Comparison of ENCODE assay signal across 8 cellular contexts in genomic region chr5:149999866-150000260, GRCh38. TPM values are rescaled to one million over a fixed set of nuclear protein-coding genes. Genes with fewer than 3 reads are reported as not detected.
DNase-seq lines count a peak whose midpoint lies in the region; ATAC-seq, FAIRE-seq and TF ChIP-seq lines count a peak whose summit lies in the region.

No MANE protein-coding gene starts in this region.

- H2AFZ ChIP-seq in HepG2 (ENCODE audit: low read length) = peak overlapping the region; percentile 71

- FAIRE-seq in HepG2 (lab: Jason Lieb, UNC) = no peak

- peaks cover 53% of the 10 kb centered on the region for H3K79me2 ChIP-seq in HepG2 (ENCODE audit: insufficient read depth, low read length)

- H3K36me3 ChIP-seq in ascending aorta = peaks cover under 1 to 2% of the 10 kb centered on the region in 2 donors
- peaks cover 0 to 2% of the 10 kb centered on the region in 2 experiments; a peak in 3 of 5 replicates for H3K36me3 ChIP-seq in HepG2 (replicated peaks in 1 of 2; ENCODE audit: control insufficient read depth in 1 of 2, insufficient read depth in 2 of 2, low read length in 2 of 2)
- no peaks in the 10 kb centered on the region for H3K36me3 ChIP-seq in thyroid gland

- TF ChIP-seq RAD21 in HepG2 (CRISPR knock-in tag; IDR thresholded peaks at IDR 0.05) = no peak

- peaks cover 8 to 24% of the 10 kb centered on the region in 2 donors for H3K4me1 ChIP-seq in ascending aorta
- H3K4me1 ChIP-seq in HepG2 (ENCODE audit: insufficient read depth, low read length) = peaks cover 32% of the 10 kb centered on the region
- peaks cover 21 to 25% of the 10 kb centered on the region in 2 donors for H3K4me1 ChIP-seq in thyroid gland

- CTCF ChIA-PET in activated CD4-positive, alpha-beta T cell treated with anti-CD3 and anti-CD28 coated beads, Interleukin-2, amount 10 ng/mL, durations not matched to agents 7 days and 5 days (lab: Charles Lee) = interaction anchor here (1.0 to 1.5 kb wide), 4 partner anchors 10 to 326 kb away, joined by 3 to 6 read pairs (median 4); no protein-coding TSS in a partner anchor
- CTCF ChIA-PET in HepG2 (lab: Yijun Ruan, JAX; ENCODE audit: low intra/inter-chr PET ratio, low total read pairs) = no interaction called here

- POLR2A ChIA-PET in activated CD4-positive, alpha-beta T cell treated with anti-CD3 and anti-CD28 coated beads, Interleukin-2, amount 10 ng/mL, durations not matched to agents 7 days and 5 days (lab: Charles Lee) = interaction anchor here (1.0 kb wide), 1 partner anchor 10 kb away, joined by 3 read pairs; no protein-coding TSS in a partner anchor
- POLR2A ChIA-PET in HepG2 (lab: Yijun Ruan, JAX) = interaction anchor here (0.5 to 2.5 kb wide), 9 partner anchors 8 to 827 kb away, joined by 3 to 35 read pairs (median 4); partner anchors contain the start of gene SLC26A2

- H3K9me3 Mint-ChIP-seq in activated CD4-positive, alpha-beta T cell treated with anti-CD3 and anti-CD28 coated beads, Interleukin-2, amount 10 ng/mL, durations not matched to agents 7 days and 5 days = no peaks in the 10 kb centered on the region

- intact Hi-C loops in ascending aorta (cut with DNase I) = loop anchor here (2.0 to 5.0 kb wide), 4 partner anchors 39 to 357 kb away; partner anchors contain the start of genes SLC26A2 and TCOF1
- intact Hi-C loops in HepG2 (cut with micrococcal nuclease; ENCODE audit: unreplicated experiment) = loop anchor here (2.0 kb wide), 1 partner anchor 45 kb away; no protein-coding TSS in a partner anchor
- intact Hi-C loops in thyroid gland (cut with DNase I) = loop anchor here (10.0 kb wide), 1 partner anchor 365 kb away; no protein-coding TSS in a partner anchor

- peak overlapping the region; percentile 90 for H3K4me3 Mint-ChIP-seq in activated CD4-positive, alpha-beta T cell treated with anti-CD3 and anti-CD28 coated beads, Interleukin-2, amount 10 ng/mL, durations not matched to agents 7 days and 5 days

- TF ChIP-seq CTCF in ascending aorta (IDR thresholded peaks at IDR 0.05) (no peak), HepG2 (CRISPR knock-in tag; IDR thresholded peaks at IDR 0.05) (no peak), thyroid gland (IDR thresholded peaks at IDR 0.05) (no peak)

- H3K4me2 ChIP-seq in HepG2 (ENCODE audit: low read depth, low read length) = peak overlapping the region; percentile 97

- no peak for TF ChIP-seq EP300 in HepG2 (IDR thresholded peaks at IDR 0.05; ENCODE audit: low read depth in 2 of 2, low read length in 2 of 2)
- no peak for TF ChIP-seq EP300 in HepG2 (CRISPR knock-in tag; IDR thresholded peaks at IDR 0.05; ENCODE audit: borderline replicate concordance)

- H3K9ac ChIP-seq in HepG2 (ENCODE audit: insufficient read depth, low read depth, low read length) = peak overlapping the region; percentile 98

- H3K27me3 Mint-ChIP-seq in activated CD4-positive, alpha-beta T cell treated with anti-CD3 and anti-CD28 coated beads, Interleukin-2, amount 10 ng/mL, durations not matched to agents 7 days and 5 days = no peaks in the 10 kb centered on the region

- in situ Hi-C loops in HepG2 (cut with HindIII; ENCODE audit: extremely low pct_ligation_motif_present, low pct_unique_long_range_greater_than_20kb) = loop anchor here (10.0 to 25.0 kb wide), 2 partner anchors 65 to 363 kb away; no protein-coding TSS in a partner anchor

- H3K9me3 ChIP-seq in ascending aorta = no peaks in the 10 kb centered on the region
- H3K9me3 ChIP-seq in HepG2 (ENCODE audit: low read length) = no peaks in the 10 kb centered on the region
- no peaks in the 10 kb centered on the region for H3K9me3 ChIP-seq in thyroid gland

- H3K4me3 ChIP-seq in ascending aorta = peak overlapping the region; percentile 79 to 98
- H3K4me3 ChIP-seq in HepG2 (replicated peaks in 1 of 3; ENCODE audit: insufficient read depth in 1 of 3, low read depth in 2 of 3, low read length in 3 of 3) = peak overlapping the region; percentile 86 to 91 (median 89)
- peak overlapping the region; percentile 68 to 97 (median 90) for H3K4me3 ChIP-seq in thyroid gland (replicated peaks in 1 of 3)

- ATAC-seq in HepG2 = no peak; the same call in 2 of the 3 replicates

- peaks cover 25% of the 10 kb centered on the region for H3K36me3 Mint-ChIP-seq in activated CD4-positive, alpha-beta T cell treated with anti-CD3 and anti-CD28 coated beads, Interleukin-2, amount 10 ng/mL, durations not matched to agents 7 days and 5 days (ENCODE audit: low read depth)

- WGBS in HepG2 (ENCODE audit: low lambda C conversion rate) = 4% methylated on average over 7 of the region's 7 CpGs
- WGBS in thyroid gland, 2 donors = 19 to 21% methylated on average over 7 of the region's 7 CpGs

- TF ChIP-seq POLR2A in HepG2 (IDR thresholded peaks at IDR 0.05; ENCODE audit: insufficient read depth in 1 of 2, low read depth in 2 of 2, low read length in 2 of 2) (no peak), thyroid gland (IDR thresholded peaks at IDR 0.05) (no peak)

- DNase-seq in activated CD4-positive, alpha-beta T cell treated with anti-CD3 and anti-CD28 coated beads, Interleukin-2, amount 10 ng/mL, durations not matched to agents 7 days and 5 days = no peak
- no peak for DNase-seq in activated CD4-positive, alpha-beta T cell treated with anti-CD3 and anti-CD28 coated beads for 4 hours
- DNase-seq in ascending aorta (ENCODE audit: low spot score in 2 of 2) (no peak), HepG2 (ENCODE audit: low spot score) (no peak), thyroid gland (no peak), DMS53 treated with DMSO at 0.1 percent for 48 hours (lab: John Stamatoyannopoulos, UW; ENCODE audit: unreplicated experiment) (no peak), DMS 273 (lab: John Stamatoyannopoulos, UW; ENCODE audit: unreplicated experiment) (no peak), OCI-M1 (lab: John Stamatoyannopoulos, UW) (no peak)

- H3K4me1 Mint-ChIP-seq in activated CD4-positive, alpha-beta T cell treated with anti-CD3 and anti-CD28 coated beads, Interleukin-2, amount 10 ng/mL, durations not matched to agents 7 days and 5 days = peaks cover 43% of the 10 kb centered on the region

- H4K20me1 ChIP-seq in HepG2 (ENCODE audit: insufficient read depth, low read length) = peaks cover 5% of the 10 kb centered on the region; the same call in 1 of the 2 replicates

- peak overlapping the region; percentile 93 to 95 for H3K27ac ChIP-seq in ascending aorta
- peak overlapping the region; percentile 87 for H3K27ac ChIP-seq in HepG2 (ENCODE audit: extremely low read length, insufficient read depth, low read length)
- H3K27ac ChIP-seq in thyroid gland = peak overlapping the region; percentile 79 to 95 (median 88)

- H3K27me3 ChIP-seq in ascending aorta = no peaks in the 10 kb centered on the region
- H3K27me3 ChIP-seq in HepG2 (ENCODE audit: control insufficient read depth in 1 of 2, insufficient read depth in 2 of 2, low read length in 2 of 2) = no peaks in the 10 kb centered on the region; a peak in 1 of 5 replicates
- H3K27me3 ChIP-seq in thyroid gland = no peaks in the 10 kb centered on the region

- peak overlapping the region; percentile 89 for H3K27ac Mint-ChIP-seq in activated CD4-positive, alpha-beta T cell treated with anti-CD3 and anti-CD28 coated beads, Interleukin-2, amount 10 ng/mL, durations not matched to agents 7 days and 5 days

- TSS peak; percentile 79 for BruUV-seq in HepG2 (replicated peaks; lab: Mats Ljungman, UMichigan)

RNA-seq across cellular contexts. Expression of gene TIGD6, which starts 0.6 kb away (rescaled TPM):
- total RNA-seq in activated CD4-positive, alpha-beta T cell treated with anti-CD3 and anti-CD28 coated beads, Interleukin-2, amount 10 ng/mL, durations not matched to agents 7 days and 5 days = 1 to 10 TPM; 2.1 to 2.2 TPM
- total RNA-seq in ascending aorta (4.2 TPM), HepG2 (2016; rRNA removed; fragmentation: Illumina TruSeq; extraction: Trizol) (2.1 TPM in 2 replicates), thyroid gland (1 to 10 TPM; 6.4 to 7.9 (median 6.7) TPM)
- total RNA-seq in HepG2 (2016; cell fraction: cytosol; rRNA removed; fragmentation: Illumina TruSeq; extraction: Trizol; ENCODE audit: low read depth) = 0.09 and 0.61 TPM in 2 replicates
- total RNA-seq in HepG2 (2016; cell fraction: insoluble cytoplasmic fraction; rRNA removed; fragmentation: Illumina TruSeq; extraction: Trizol) = 1.7 and 1.9 TPM in 2 replicates
- total RNA-seq in HepG2 (2016; cell fraction: membrane; rRNA removed; fragmentation: Illumina TruSeq; extraction: Trizol) = 1.3 and 1.5 TPM in 2 replicates
- total RNA-seq in HepG2 (2016; cell fraction: nucleus; rRNA removed; fragmentation: Illumina TruSeq; extraction: Trizol) = 1.7 and 1.9 TPM in 2 replicates
- polyA plus RNA-seq in HepG2 (2011; rRNA removed) = 1.9 and 2.9 TPM in 2 replicates
- 1.5 and 2.1 TPM in 2 replicates for polyA plus RNA-seq in HepG2 (2011; cell fraction: cytosol; rRNA removed)
- polyA plus RNA-seq in HepG2 (2011; cell fraction: nucleus; rRNA removed) = 2.0 and 3.2 TPM in 2 replicates
- polyA plus RNA-seq in HepG2 (2012) = 1.1 and 2.0 TPM in 2 replicates
- polyA plus RNA-seq in HepG2 (2016; cell fraction: cytosol; fragmentation: Illumina TruSeq; extraction: Trizol; ENCODE audit: low read depth) = 0.50 and 1.1 TPM in 2 replicates
- 1.8 and 2.1 TPM in 2 replicates for polyA plus RNA-seq in HepG2 (2016; cell fraction: insoluble cytoplasmic fraction; fragmentation: Illumina TruSeq; extraction: Trizol; ENCODE audit: low read depth)
- polyA plus RNA-seq in HepG2 (2016; cell fraction: membrane; fragmentation: Illumina TruSeq; extraction: Trizol; ENCODE audit: low read depth) = 1.1 and 1.7 TPM in 2 replicates
- polyA plus RNA-seq in HepG2 (2016; cell fraction: nucleus; fragmentation: Illumina TruSeq; extraction: Trizol; ENCODE audit: insufficient read depth, low read depth) = 1.8 and 2.0 TPM in 2 replicates
- 5.4 and 13.9 TPM in 2 replicates for polyA minus RNA-seq in HepG2 (2011; rRNA and poly(A)+ RNA removed; ENCODE audit: low replicate concordance)
- polyA minus RNA-seq in HepG2 (2011; cell fraction: cytosol; rRNA and poly(A)+ RNA removed) = 0.97 and 1.8 TPM in 2 replicates
- polyA minus RNA-seq in HepG2 (2011; cell fraction: nucleus; rRNA and poly(A)+ RNA removed) = 8.4 and 13.9 TPM in 2 replicates

RNA-seq across cellular contexts. Expression of gene HMGXB3, which starts 0.7 kb away (rescaled TPM):
- total RNA-seq in activated CD4-positive, alpha-beta T cell treated with anti-CD3 and anti-CD28 coated beads, Interleukin-2, amount 10 ng/mL, durations not matched to agents 7 days and 5 days = 10 to 100 TPM; 29.4 to 31.7 TPM
- total RNA-seq in ascending aorta (56.4 TPM), HepG2 (2016; rRNA removed; fragmentation: Illumina TruSeq; extraction: Trizol) (20.0 and 23.8 TPM in 2 replicates), thyroid gland (10 to 100 TPM; 35.5 to 70.2 (median 41.1) TPM)
- total RNA-seq in HepG2 (2016; cell fraction: cytosol; rRNA removed; fragmentation: Illumina TruSeq; extraction: Trizol; ENCODE audit: low read depth) = 2.1 and 2.4 TPM in 2 replicates
- total RNA-seq in HepG2 (2016; cell fraction: insoluble cytoplasmic fraction; rRNA removed; fragmentation: Illumina TruSeq; extraction: Trizol) = 19.2 and 20.9 TPM in 2 replicates
- 7.7 and 9.2 TPM in 2 replicates for total RNA-seq in HepG2 (2016; cell fraction: membrane; rRNA removed; fragmentation: Illumina TruSeq; extraction: Trizol)
- total RNA-seq in HepG2 (2016; cell fraction: nucleus; rRNA removed; fragmentation: Illumina TruSeq; extraction: Trizol) = 34.9 and 36.0 TPM in 2 replicates
- 18.8 and 23.4 TPM in 2 replicates for polyA plus RNA-seq in HepG2 (2011; rRNA removed)
- 13.2 and 13.8 TPM in 2 replicates for polyA plus RNA-seq in HepG2 (2011; cell fraction: cytosol; rRNA removed)
- 41.0 and 44.0 TPM in 2 replicates for polyA plus RNA-seq in HepG2 (2011; cell fraction: nucleus; rRNA removed)
- 13.8 and 14.7 TPM in 2 replicates for polyA plus RNA-seq in HepG2 (2012)
- 0.90 and 0.95 TPM in 2 replicates for polyA plus RNA-seq in HepG2 (2016; cell fraction: cytosol; fragmentation: Illumina TruSeq; extraction: Trizol; ENCODE audit: low read depth)
- 12.6 and 14.4 TPM in 2 replicates for polyA plus RNA-seq in HepG2 (2016; cell fraction: insoluble cytoplasmic fraction; fragmentation: Illumina TruSeq; extraction: Trizol; ENCODE audit: low read depth)
- polyA plus RNA-seq in HepG2 (2016; cell fraction: membrane; fragmentation: Illumina TruSeq; extraction: Trizol; ENCODE audit: low read depth) = 2.4 and 2.5 TPM in 2 replicates
- polyA plus RNA-seq in HepG2 (2016; cell fraction: nucleus; fragmentation: Illumina TruSeq; extraction: Trizol; ENCODE audit: insufficient read depth, low read depth) = 61.7 and 65.5 TPM in 2 replicates
- polyA minus RNA-seq in HepG2 (2011; rRNA and poly(A)+ RNA removed; ENCODE audit: low replicate concordance) = 60.1 and 67.3 TPM in 2 replicates
- polyA minus RNA-seq in HepG2 (2011; cell fraction: cytosol; rRNA and poly(A)+ RNA removed) = 18.8 and 19.3 TPM in 2 replicates
- polyA minus RNA-seq in HepG2 (2011; cell fraction: nucleus; rRNA and poly(A)+ RNA removed) = 47.7 and 47.8 TPM in 2 replicates

RNA-seq across cellular contexts. Expression of gene SLC26A2, which starts 39.3 kb away (rescaled TPM):
- total RNA-seq in activated CD4-positive, alpha-beta T cell treated with anti-CD3 and anti-CD28 coated beads, Interleukin-2, amount 10 ng/mL, durations not matched to agents 7 days and 5 days = 1 to 10 TPM; 8.8 to 9.3 TPM
- 6.9 TPM for total RNA-seq in ascending aorta
- 6.3 and 7.9 TPM in 2 replicates for total RNA-seq in HepG2 (2016; rRNA removed; fragmentation: Illumina TruSeq; extraction: Trizol)
- total RNA-seq in HepG2 (2016; cell fraction: cytosol; rRNA removed; fragmentation: Illumina TruSeq; extraction: Trizol; ENCODE audit: low read depth) = 0.44 and 0.81 TPM in 2 replicates
- 6.9 and 8.1 TPM in 2 replicates for total RNA-seq in HepG2 (2016; cell fraction: insoluble cytoplasmic fraction; rRNA removed; fragmentation: Illumina TruSeq; extraction: Trizol)
- total RNA-seq in HepG2 (2016; cell fraction: membrane; rRNA removed; fragmentation: Illumina TruSeq; extraction: Trizol) = 1.8 and 2.6 TPM in 2 replicates
- 7.9 and 8.8 TPM in 2 replicates for total RNA-seq in HepG2 (2016; cell fraction: nucleus; rRNA removed; fragmentation: Illumina TruSeq; extraction: Trizol)
- polyA plus RNA-seq in HepG2 (2011; rRNA removed) = 1.9 and 2.2 TPM in 2 replicates
- polyA plus RNA-seq in HepG2 (2011; cell fraction: cytosol; rRNA removed) = 1.0 and 2.0 TPM in 2 replicates
- 0.74 and 1.4 TPM in 2 replicates for polyA plus RNA-seq in HepG2 (2011; cell fraction: nucleus; rRNA removed)
- polyA plus RNA-seq in HepG2 (2012) = 1.9 and 2.5 TPM in 2 replicates
- polyA plus RNA-seq in HepG2 (2016; cell fraction: cytosol; fragmentation: Illumina TruSeq; extraction: Trizol; ENCODE audit: low read depth) = 0.12 and 0.19 TPM in 2 replicates
- polyA plus RNA-seq in HepG2 (2016; cell fraction: insoluble cytoplasmic fraction; fragmentation: Illumina TruSeq; extraction: Trizol; ENCODE audit: low read depth) = 2.6 and 2.7 TPM in 2 replicates
- 0.38 and 0.41 TPM in 2 replicates for polyA plus RNA-seq in HepG2 (2016; cell fraction: membrane; fragmentation: Illumina TruSeq; extraction: Trizol; ENCODE audit: low read depth)
- polyA plus RNA-seq in HepG2 (2016; cell fraction: nucleus; fragmentation: Illumina TruSeq; extraction: Trizol; ENCODE audit: insufficient read depth, low read depth) = 5.0 and 5.5 TPM in 2 replicates
- polyA minus RNA-seq in HepG2 (2011; rRNA and poly(A)+ RNA removed; ENCODE audit: low replicate concordance) = 14.1 and 15.8 TPM in 2 replicates
- 5.9 and 6.4 TPM in 2 replicates for polyA minus RNA-seq in HepG2 (2011; cell fraction: cytosol; rRNA and poly(A)+ RNA removed)
- 4.9 and 5.8 TPM in 2 replicates for polyA minus RNA-seq in HepG2 (2011; cell fraction: nucleus; rRNA and poly(A)+ RNA removed)
- total RNA-seq in thyroid gland = 10 to 100 TPM; 10.1 to 13.6 (median 12.8) TPM

RNA-seq across cellular contexts. Expression of gene PDE6A, which starts 55.3 kb away (rescaled TPM):
- not detected for total RNA-seq in activated CD4-positive, alpha-beta T cell treated with anti-CD3 and anti-CD28 coated beads, Interleukin-2, amount 10 ng/mL, durations not matched to agents 7 days and 5 days
- total RNA-seq in ascending aorta (not detected), HepG2 (2016; rRNA removed; fragmentation: Illumina TruSeq; extraction: Trizol) (not detected in 2 replicates), thyroid gland (not detected)
- total RNA-seq in HepG2 (2016; cell fraction: cytosol; rRNA removed; fragmentation: Illumina TruSeq; extraction: Trizol; ENCODE audit: low read depth) = not detected in 2 replicates
- total RNA-seq in HepG2 (2016; cell fraction: insoluble cytoplasmic fraction; rRNA removed; fragmentation: Illumina TruSeq; extraction: Trizol) = not detected in 2 replicates
- not detected in 2 replicates for total RNA-seq in HepG2 (2016; cell fraction: membrane; rRNA removed; fragmentation: Illumina TruSeq; extraction: Trizol)
- not detected in 2 replicates for total RNA-seq in HepG2 (2016; cell fraction: nucleus; rRNA removed; fragmentation: Illumina TruSeq; extraction: Trizol)
- 0.01 TPM in 2 replicates for polyA plus RNA-seq in HepG2 (2011; rRNA removed)
- not detected in 2 replicates for polyA plus RNA-seq in HepG2 (2011; cell fraction: cytosol; rRNA removed)
- not detected in 2 replicates for polyA plus RNA-seq in HepG2 (2011; cell fraction: nucleus; rRNA removed)
- not detected in 2 replicates for polyA plus RNA-seq in HepG2 (2012)
- not detected in 2 replicates for polyA plus RNA-seq in HepG2 (2016; cell fraction: cytosol; fragmentation: Illumina TruSeq; extraction: Trizol; ENCODE audit: low read depth)
- not detected in 2 replicates for polyA plus RNA-seq in HepG2 (2016; cell fraction: insoluble cytoplasmic fraction; fragmentation: Illumina TruSeq; extraction: Trizol; ENCODE audit: low read depth)
- not detected in 2 replicates for polyA plus RNA-seq in HepG2 (2016; cell fraction: membrane; fragmentation: Illumina TruSeq; extraction: Trizol; ENCODE audit: low read depth)
- polyA plus RNA-seq in HepG2 (2016; cell fraction: nucleus; fragmentation: Illumina TruSeq; extraction: Trizol; ENCODE audit: insufficient read depth, low read depth) = not detected in 2 replicates
- polyA minus RNA-seq in HepG2 (2011; rRNA and poly(A)+ RNA removed; ENCODE audit: low replicate concordance) = 0.10 TPM in 1 of 2 replicates, not detected in the other
- polyA minus RNA-seq in HepG2 (2011; cell fraction: cytosol; rRNA and poly(A)+ RNA removed) = not detected in 2 replicates
- not detected in 2 replicates for polyA minus RNA-seq in HepG2 (2011; cell fraction: nucleus; rRNA and poly(A)+ RNA removed)
